1 cellular context compared by ENCODE assay signal in the genomic region with DNA sequence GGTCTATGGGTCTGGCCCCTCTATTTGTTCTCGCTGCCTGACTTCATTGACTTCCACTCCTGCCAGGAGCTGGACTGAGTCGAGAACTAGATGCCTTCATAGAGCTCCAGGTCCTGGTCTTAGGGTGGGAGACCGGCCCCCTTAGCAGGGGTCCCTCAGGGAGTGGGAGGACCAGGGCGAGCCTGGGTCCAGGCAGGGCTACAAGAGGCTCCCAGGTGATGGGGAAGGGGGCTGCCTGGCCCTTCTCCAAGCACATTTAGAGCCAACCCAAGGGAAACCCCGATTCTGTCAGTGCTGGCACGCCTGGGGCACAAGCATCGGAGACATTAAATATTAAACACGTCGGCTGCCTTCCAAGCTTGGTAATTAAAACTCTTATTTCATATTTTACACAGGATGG.
TF ChIP-seq lines count a peak whose summit lies in the region.

No MANE protein-coding gene starts in this region.

TF ChIP-seq in GM23338, 12 proteins besides CTCF, POLR2A, EP300 and RAD21:
- TF ChIP-seq ZNF331 (CRISPR knock-in tag; IDR thresholded peaks at IDR 0.05; ENCODE audit: low read depth) (no peak), POLR2AphosphoS5 (IDR thresholded peaks at IDR 0.05; ENCODE audit: low read depth) (no peak), EZH2 (IDR thresholded peaks at IDR 0.05; ENCODE audit: low read depth, unreplicated experiment) (no peak), STAT1 (IDR thresholded peaks at IDR 0.05; ENCODE audit: unreplicated experiment) (no peak), EZH2phosphoT487 (IDR thresholded peaks at IDR 0.05; ENCODE audit: unreplicated experiment) (no peak), ZNF114 (CRISPR knock-in tag; IDR thresholded peaks at IDR 0.05) (no peak), JUNB (IDR thresholded peaks at IDR 0.05; ENCODE audit: unreplicated experiment) (no peak), CREB1 (CRISPR knock-in tag; IDR thresholded peaks at IDR 0.05; ENCODE audit: low read depth) (no peak), NANOG (IDR thresholded peaks at IDR 0.05; ENCODE audit: borderline replicate concordance) (no peak)
- TF ChIP-seq, protein P1, sequence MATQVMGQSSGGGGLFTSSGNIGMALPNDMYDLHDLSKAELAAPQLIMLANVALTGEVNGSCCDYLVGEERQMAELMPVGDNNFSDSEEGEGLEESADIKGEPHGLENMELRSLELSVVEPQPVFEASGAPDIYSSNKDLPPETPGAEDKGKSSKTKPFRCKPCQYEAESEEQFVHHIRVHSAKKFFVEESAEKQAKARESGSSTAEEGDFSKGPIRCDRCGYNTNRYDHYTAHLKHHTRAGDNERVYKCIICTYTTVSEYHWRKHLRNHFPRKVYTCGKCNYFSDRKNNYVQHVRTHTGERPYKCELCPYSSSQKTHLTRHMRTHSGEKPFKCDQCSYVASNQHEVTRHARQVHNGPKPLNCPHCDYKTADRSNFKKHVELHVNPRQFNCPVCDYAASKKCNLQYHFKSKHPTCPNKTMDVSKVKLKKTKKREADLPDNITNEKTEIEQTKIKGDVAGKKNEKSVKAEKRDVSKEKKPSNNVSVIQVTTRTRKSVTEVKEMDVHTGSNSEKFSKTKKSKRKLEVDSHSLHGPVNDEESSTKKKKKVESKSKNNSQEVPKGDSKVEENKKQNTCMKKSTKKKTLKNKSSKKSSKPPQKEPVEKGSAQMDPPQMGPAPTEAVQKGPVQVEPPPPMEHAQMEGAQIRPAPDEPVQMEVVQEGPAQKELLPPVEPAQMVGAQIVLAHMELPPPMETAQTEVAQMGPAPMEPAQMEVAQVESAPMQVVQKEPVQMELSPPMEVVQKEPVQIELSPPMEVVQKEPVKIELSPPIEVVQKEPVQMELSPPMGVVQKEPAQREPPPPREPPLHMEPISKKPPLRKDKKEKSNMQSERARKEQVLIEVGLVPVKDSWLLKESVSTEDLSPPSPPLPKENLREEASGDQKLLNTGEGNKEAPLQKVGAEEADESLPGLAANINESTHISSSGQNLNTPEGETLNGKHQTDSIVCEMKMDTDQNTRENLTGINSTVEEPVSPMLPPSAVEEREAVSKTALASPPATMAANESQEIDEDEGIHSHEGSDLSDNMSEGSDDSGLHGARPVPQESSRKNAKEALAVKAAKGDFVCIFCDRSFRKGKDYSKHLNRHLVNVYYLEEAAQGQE (IDR thresholded peaks at IDR 0.05; ENCODE audit: unreplicated experiment), result no peak
- TF ChIP-seq, protein P2, sequence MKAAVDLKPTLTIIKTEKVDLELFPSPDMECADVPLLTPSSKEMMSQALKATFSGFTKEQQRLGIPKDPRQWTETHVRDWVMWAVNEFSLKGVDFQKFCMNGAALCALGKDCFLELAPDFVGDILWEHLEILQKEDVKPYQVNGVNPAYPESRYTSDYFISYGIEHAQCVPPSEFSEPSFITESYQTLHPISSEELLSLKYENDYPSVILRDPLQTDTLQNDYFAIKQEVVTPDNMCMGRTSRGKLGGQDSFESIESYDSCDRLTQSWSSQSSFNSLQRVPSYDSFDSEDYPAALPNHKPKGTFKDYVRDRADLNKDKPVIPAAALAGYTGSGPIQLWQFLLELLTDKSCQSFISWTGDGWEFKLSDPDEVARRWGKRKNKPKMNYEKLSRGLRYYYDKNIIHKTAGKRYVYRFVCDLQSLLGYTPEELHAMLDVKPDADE (IDR thresholded peaks at IDR 0.05), result no peak
- TF ChIP-seq, protein P3, sequence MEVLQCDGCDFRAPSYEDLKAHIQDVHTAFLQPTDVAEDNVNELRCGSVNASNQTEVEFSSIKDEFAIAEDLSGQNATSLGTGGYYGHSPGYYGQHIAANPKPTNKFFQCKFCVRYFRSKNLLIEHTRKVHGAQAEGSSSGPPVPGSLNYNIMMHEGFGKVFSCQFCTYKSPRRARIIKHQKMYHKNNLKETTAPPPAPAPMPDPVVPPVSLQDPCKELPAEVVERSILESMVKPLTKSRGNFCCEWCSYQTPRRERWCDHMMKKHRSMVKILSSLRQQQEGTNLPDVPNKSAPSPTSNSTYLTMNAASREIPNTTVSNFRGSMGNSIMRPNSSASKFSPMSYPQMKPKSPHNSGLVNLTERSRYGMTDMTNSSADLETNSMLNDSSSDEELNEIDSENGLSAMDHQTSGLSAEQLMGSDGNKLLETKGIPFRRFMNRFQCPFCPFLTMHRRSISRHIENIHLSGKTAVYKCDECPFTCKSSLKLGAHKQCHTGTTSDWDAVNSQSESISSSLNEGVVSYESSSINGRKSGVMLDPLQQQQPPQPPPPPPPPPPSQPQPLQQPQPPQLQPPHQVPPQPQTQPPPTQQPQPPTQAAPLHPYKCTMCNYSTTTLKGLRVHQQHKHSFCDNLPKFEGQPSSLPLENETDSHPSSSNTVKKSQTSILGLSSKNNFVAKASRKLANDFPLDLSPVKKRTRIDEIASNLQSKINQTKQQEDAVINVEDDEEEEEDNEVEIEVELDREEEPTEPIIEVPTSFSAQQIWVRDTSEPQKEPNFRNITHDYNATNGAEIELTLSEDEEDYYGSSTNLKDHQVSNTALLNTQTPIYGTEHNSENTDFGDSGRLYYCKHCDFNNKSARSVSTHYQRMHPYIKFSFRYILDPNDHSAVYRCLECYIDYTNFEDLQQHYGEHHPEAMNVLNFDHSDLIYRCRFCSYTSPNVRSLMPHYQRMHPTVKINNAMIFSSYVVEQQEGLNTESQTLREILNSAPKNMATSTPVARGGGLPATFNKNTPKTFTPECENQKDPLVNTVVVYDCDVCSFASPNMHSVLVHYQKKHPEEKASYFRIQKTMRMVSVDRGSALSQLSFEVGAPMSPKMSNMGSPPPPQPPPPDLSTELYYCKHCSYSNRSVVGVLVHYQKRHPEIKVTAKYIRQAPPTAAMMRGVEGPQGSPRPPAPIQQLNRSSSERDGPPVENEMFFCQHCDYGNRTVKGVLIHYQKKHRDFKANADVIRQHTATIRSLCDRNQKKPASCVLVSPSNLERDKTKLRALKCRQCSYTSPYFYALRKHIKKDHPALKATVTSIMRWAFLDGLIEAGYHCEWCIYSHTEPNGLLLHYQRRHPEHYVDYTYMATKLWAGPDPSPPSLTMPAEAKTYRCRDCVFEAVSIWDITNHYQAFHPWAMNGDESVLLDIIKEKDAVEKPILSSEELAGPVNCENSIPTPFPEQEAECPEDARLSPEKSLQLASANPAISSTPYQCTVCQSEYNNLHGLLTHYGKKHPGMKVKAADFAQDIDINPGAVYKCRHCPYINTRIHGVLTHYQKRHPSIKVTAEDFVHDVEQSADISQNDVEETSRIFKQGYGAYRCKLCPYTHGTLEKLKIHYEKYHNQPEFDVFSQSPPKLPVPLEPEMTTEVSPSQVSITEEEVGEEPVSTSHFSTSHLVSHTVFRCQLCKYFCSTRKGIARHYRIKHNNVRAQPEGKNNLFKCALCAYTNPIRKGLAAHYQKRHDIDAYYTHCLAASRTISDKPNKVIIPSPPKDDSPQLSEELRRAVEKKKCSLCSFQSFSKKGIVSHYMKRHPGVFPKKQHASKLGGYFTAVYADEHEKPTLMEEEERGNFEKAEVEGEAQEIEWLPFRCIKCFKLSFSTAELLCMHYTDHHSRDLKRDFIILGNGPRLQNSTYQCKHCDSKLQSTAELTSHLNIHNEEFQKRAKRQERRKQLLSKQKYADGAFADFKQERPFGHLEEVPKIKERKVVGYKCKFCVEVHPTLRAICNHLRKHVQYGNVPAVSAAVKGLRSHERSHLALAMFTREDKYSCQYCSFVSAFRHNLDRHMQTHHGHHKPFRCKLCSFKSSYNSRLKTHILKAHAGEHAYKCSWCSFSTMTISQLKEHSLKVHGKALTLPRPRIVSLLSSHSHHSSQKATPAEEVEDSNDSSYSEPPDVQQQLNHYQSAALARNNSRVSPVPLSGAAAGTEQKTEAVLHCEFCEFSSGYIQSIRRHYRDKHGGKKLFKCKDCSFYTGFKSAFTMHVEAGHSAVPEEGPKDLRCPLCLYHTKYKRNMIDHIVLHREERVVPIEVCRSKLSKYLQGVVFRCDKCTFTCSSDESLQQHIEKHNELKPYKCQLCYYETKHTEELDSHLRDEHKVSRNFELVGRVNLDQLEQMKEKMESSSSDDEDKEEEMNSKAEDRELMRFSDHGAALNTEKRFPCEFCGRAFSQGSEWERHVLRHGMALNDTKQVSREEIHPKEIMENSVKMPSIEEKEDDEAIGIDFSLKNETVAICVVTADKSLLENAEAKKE (CRISPR knock-in tag; IDR thresholded peaks at IDR 0.05), result no peak
